Comparison of ENCODE assay signal across 11 cellular contexts in the genomic region with DNA sequence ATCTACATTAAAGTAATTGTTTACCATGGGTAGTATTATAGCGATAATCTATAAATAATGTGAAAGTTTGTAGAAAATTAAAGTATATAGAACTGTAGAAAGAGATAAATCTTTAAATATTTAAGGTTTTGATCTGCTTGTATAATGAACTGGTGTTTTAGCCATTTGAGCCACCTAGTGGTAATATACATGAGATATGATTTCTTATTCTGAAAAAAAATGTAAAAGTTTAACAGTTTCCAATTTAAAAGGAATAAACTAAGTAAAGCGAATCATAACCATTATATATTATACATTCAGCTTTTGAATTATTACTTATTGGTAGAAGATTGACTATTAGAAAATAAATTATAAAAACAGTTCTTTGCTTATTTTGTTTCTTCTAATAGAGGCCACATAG.
A peak's percentile ranks its signal among the peaks of the same experiment; 100 is the strongest.
DNase-seq lines count a peak whose midpoint lies in the region; TF ChIP-seq lines count a peak whose summit lies in the region.
"Had no signal": no experiment of that assay in that cellular context is flagged by ENCODE, and none has a peak within 500 bp of the region (broad histone marks: within the 10 kb centered on the region; RNA-seq: fewer than 3 reads in every experiment).

No MANE protein-coding gene starts in this region.

- H3K4me3 ChIP-seq in AG09309 (ENCODE audit: control insufficient read depth, low read depth, low read length) (no peak overlapping the region), H7 (ENCODE audit: insufficient read depth, low read depth, low read length) (no peak overlapping the region)

- no peaks in the 10 kb centered on the region; the same call in 1 of the 2 replicates for H3K27me3 ChIP-seq in H7 (ENCODE audit: control insufficient read depth, insufficient read depth, low read length)

- DNase-seq in AG09309 (ENCODE audit: low read depth), result no peak
- DNase-seq in amniotic epithelial cell (ENCODE audit: low read depth), result peak; percentile 14
- peak; percentile 17 for DNase-seq in germinal center (ENCODE audit: low spot score)
- no peak for DNase-seq in NCI-H2196 treated with DMSO at 0.1 percent for 48 hours (lab: John Stamatoyannopoulos, UW; ENCODE audit: unreplicated experiment)
- DNase-seq in H7, result no peak
- no peak for DNase-seq in stimulated activated CD8-positive, alpha-beta memory T cell treated with anti-CD3 and anti-CD28 coated beads, Interleukin-4, amount 100 ng/mL, for 48 hours
- no peak for DNase-seq in activated gamma-delta T cell (lab: John Stamatoyannopoulos, UW)
- DNase-seq: activated CD4-positive, CD25-positive, alpha-beta regulatory T cell; activated naive CD8-positive, alpha-beta T cell treated with anti-CD3 and anti-CD28 coated beads, Interleukin-2, amount 50 U/mL, for 24 hours; kidney glomerular epithelial cell had no signal

- TF ChIP-seq CTCF in AG09309 (IDR thresholded peaks at IDR 0.05; ENCODE audit: control insufficient read depth, insufficient read depth, low read depth, low read length, missing control alignments) (peak; percentile 27), GM12872 (IDR thresholded peaks at IDR 0.05; ENCODE audit: insufficient read depth, low read depth, low read length) (0 out of 3 replicates have a peak, but pooled peaks have one; percentile 5)

- H3K36me3 ChIP-seq in H7 (replicated peaks; ENCODE audit: control insufficient read depth, insufficient read depth, low read length), result no peaks in the 10 kb centered on the region

Comparison
In these comparisons a context has a peak if more than half of its experiments do, and no peak if none do; other contexts are left out.
1. DNase-seq: peak in amniotic epithelial cell (single experiment) and germinal center (single experiment); none in AG09309 (single experiment), NCI-H2196 treated with DMSO at 0.1 percent for 48 hours (single experiment), H7 (single experiment), stimulated activated CD8-positive, alpha-beta memory T cell treated with anti-CD3 and anti-CD28 coated beads, Interleukin-4, amount 100 ng/mL, for 48 hours (single experiment) and activated gamma-delta T cell (single experiment).